ENCODE assay signal across 16 cellular contexts in the genomic region with DNA sequence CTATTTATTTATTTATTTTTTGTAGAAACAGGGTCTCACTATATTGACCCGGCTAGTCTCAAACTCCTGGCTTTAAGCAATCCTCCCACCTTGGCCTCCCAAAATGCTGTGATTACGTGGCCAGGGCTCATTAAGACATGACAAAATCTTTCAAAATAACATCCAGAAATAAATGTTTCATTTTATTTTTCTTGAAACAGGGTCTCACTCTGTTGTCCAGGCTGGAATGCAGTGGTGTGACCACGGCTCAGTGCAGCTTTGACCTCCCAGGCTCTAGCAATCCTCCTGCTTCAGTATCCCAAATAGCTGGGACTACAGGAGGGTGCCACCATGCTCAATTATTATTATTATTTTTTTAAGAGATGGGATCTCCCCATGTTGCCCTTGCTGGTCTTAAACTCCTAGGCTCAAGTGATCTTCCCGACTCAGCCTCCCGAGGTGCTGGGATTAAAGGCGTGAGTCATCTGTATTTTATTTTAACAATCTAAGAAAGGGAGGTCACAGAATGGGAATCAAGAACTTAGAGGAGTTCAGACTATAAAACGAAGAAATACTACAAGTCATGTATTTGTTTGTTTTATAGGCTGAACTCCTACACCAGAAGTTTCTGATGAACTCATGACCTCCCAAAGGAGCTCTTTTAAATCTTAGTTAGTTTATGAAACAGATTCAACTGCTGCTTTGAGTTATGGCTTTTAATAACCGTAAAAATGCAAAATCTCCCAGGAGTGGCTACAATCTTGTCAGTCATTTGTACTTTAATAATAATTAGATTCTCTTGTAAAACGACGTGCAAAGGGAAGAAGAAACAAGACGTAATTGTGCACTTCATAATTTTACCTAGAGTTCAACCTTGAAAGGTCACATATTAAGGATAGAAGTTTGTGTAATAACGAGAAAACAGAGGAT. TPM values are rescaled to one million over a fixed set of nuclear protein-coding genes. Genes with fewer than 3 reads are reported as not detected.
DNase-seq lines count a peak whose midpoint lies in the region; ATAC-seq and TF ChIP-seq lines count a peak whose summit lies in the region.
"Had no signal": no experiment of that assay in that cellular context is flagged by ENCODE, and none has a peak within 500 bp of the region (broad histone marks: within the 10 kb centered on the region; RNA-seq: fewer than 3 reads in every experiment).

No MANE protein-coding gene starts in this region.

- peak overlapping the region; percentile 66 for H2AFZ ChIP-seq in HCT116 (ENCODE audit: low read depth, low read length, poor library complexity, severe bottlenecking)

- no peak for TF ChIP-seq CTCF in HCT116 (IDR thresholded peaks at IDR 0.05 in 2 of 3, conservative IDR thresholded peaks at IDR 0.05 in 1 of 3; ENCODE audit: borderline replicate concordance in 1 of 3, insufficient read depth in 1 of 3, low read depth in 2 of 3, low read length in 2 of 3)
- no peak for TF ChIP-seq CTCF in nephron (IDR thresholded peaks at IDR 0.05; ENCODE audit: unreplicated experiment in 3 of 3)
- TF ChIP-seq CTCF in heart right ventricle (IDR thresholded peaks at IDR 0.05): no peak

- H3K4me1 ChIP-seq in BLaER1: peaks cover 23% of the 10 kb centered on the region
- peaks cover 29 to 35% of the 10 kb centered on the region in 2 experiments; a peak in 3 of 4 replicates for H3K4me1 ChIP-seq in HCT116 (ENCODE audit: control insufficient read depth in 1 of 2, insufficient read depth in 2 of 2, low read length in 2 of 2)
- H3K4me1 ChIP-seq in adipocyte (ENCODE audit: control insufficient read depth, insufficient read depth, low read length): peaks cover 19% of the 10 kb centered on the region
- peaks cover under 1 to 30% (median 25%) of the 10 kb centered on the region in 9 donors for H3K4me1 ChIP-seq in heart right ventricle

- no peak overlapping the region for H3K9ac ChIP-seq in BLaER1
- 0 out of 2 replicates have a peak overlapping the region, but pooled peaks have one; percentile 24 for H3K9ac ChIP-seq in HCT116 (ENCODE audit: low read length)
- H3K9ac ChIP-seq in adipocyte (ENCODE audit: low read length): peak overlapping the region; percentile 96

- no peaks in the 10 kb centered on the region for H3K36me3 ChIP-seq in BLaER1
- H3K36me3 ChIP-seq in HCT116 (ENCODE audit: control insufficient read depth in 1 of 2, insufficient read depth in 2 of 2, low read length in 2 of 2): no peaks in the 10 kb centered on the region
- H3K36me3 ChIP-seq in adipocyte (ENCODE audit: control insufficient read depth, insufficient read depth, low read length, severe bottlenecking): no peaks in the 10 kb centered on the region
- no peaks in the 10 kb centered on the region for H3K36me3 ChIP-seq in heart right ventricle
- H3K36me3 ChIP-seq: upper lobe of left lung had no signal

- intact Hi-C loops in HCT116 (cut with micrococcal nuclease): no loop called here
- intact Hi-C loops in heart right ventricle (cut with DNase I): loop anchor here in 3 of 10 donors (10.0 kb wide), 1 partner anchor 141 kb away; a partner anchor contains a TSS

- H3K4me2 ChIP-seq in BLaER1 (peak overlapping the region; percentile 93), HCT116 (ENCODE audit: low read length) (peak overlapping the region; percentile 92)

- WGBS in heart right ventricle, 2 donors: 90% methylated on average over 12 of the region's 12 CpGs

- TF ChIP-seq POLR2A in HCT116 (IDR thresholded peaks at IDR 0.05; ENCODE audit: borderline replicate concordance, extremely low read depth, insufficient read depth, insufficient read length) (no peak), GM18505 (IDR thresholded peaks at IDR 0.05; ENCODE audit: borderline replicate concordance, extremely low read depth, insufficient read depth, insufficient read length) (no peak)

- H3K27me3 Mint-ChIP-seq in nephron (ENCODE audit: low read depth): no peaks in the 10 kb centered on the region

- CTCF ChIA-PET in HCT116 (lab: Charles Lee): no interaction called here

- POLR2A ChIA-PET in HCT116 (lab: Charles Lee): interaction anchor here (0.6 kb wide), 1 partner anchor 271 kb away, joined by 5 read pairs; no protein-coding TSS in a partner anchor

- DNase-seq in HCT116 (ENCODE audit: low read depth, low spot score) (no peak), adipocyte (ENCODE audit: low read depth) (no peak), ureter (ENCODE audit: low spot score) (no peak), heart right ventricle (no peak)
- DNase-seq: activated CD4-positive, alpha-beta T cell treated with anti-CD3 and anti-CD28 coated beads for 1 hour; MV-4-11; NCI-H524 treated with DMSO at 0.1 percent for 48 hours; retina; SHP77 treated with DMSO at 0.1 percent for 48 hours; upper lobe of left lung had no signal

- peaks cover 19% of the 10 kb centered on the region for H3K9me3 ChIP-seq in BLaER1
- H3K9me3 ChIP-seq in HCT116 (ENCODE audit: control insufficient read depth in 1 of 2, insufficient read depth in 1 of 2, low read depth in 1 of 2, low read length in 2 of 2): peaks cover 0 to 5% of the 10 kb centered on the region in 2 experiments; a peak in 2 of 4 replicates
- H3K9me3 ChIP-seq in adipocyte (ENCODE audit: control insufficient read depth, low read length): no peaks in the 10 kb centered on the region
- peaks cover 0 to 7% (median 0%) of the 10 kb centered on the region in 11 donors for H3K9me3 ChIP-seq in heart right ventricle

- no peak for TF ChIP-seq RAD21 in HCT116 (IDR thresholded peaks at IDR 0.05; ENCODE audit: low read depth)

- no peaks in the 10 kb centered on the region for H3K27me3 ChIP-seq in BLaER1
- H3K27me3 ChIP-seq in HCT116 (ENCODE audit: insufficient read depth, low read length): no peaks in the 10 kb centered on the region
- H3K27me3 ChIP-seq in adipocyte (replicated peaks; ENCODE audit: control insufficient read depth, insufficient read depth, low read length): no peaks in the 10 kb centered on the region
- peaks cover 0 to 29% (median 0%) of the 10 kb centered on the region in 7 donors for H3K27me3 ChIP-seq in heart right ventricle
- H3K27me3 ChIP-seq: upper lobe of left lung had no signal

- RAD21 ChIA-PET in HCT116 (lab: Charles Lee; ENCODE audit: low non-redundant PET in 1 of 2, low total read pairs in 2 of 2, uncharacterized antibody in 2 of 2, unreplicated experiment in 2 of 2): no interaction called here

- H3K4me1 Mint-ChIP-seq in nephron: peaks cover 25% of the 10 kb centered on the region

- H3K27ac ChIP-seq in BLaER1 (no peak overlapping the region), HCT116 (ENCODE audit: low read depth, low read length) (peak overlapping the region; percentile 26; the same call in 1 of the 2 replicates), heart right ventricle (no peak overlapping the region)

- peaks cover 17% of the 10 kb centered on the region for H3K79me2 ChIP-seq in HCT116 (ENCODE audit: insufficient read depth, low read length)

- H3K4me3 Mint-ChIP-seq in nephron: peak overlapping the region; percentile 71 to 99 (median 94)
- H3K4me3 Mint-ChIP-seq: dendritic cell treated with granulocyte-macrophage colony-stimulating factor and Interleukin-4, amounts not matched to agents 40 ng/mL and 50 ng/mL, for 4 days had no signal

- H3K4me3 ChIP-seq in BLaER1 (no peak overlapping the region), HCT116 (replicated peaks in 1 of 2; ENCODE audit: low read depth in 1 of 2, low read length in 2 of 2) (peak overlapping the region in 1 of 2 experiments; percentile 13; a peak in 1 of 4 replicates), adipocyte (ENCODE audit: low read length) (peak overlapping the region; percentile 93), heart right ventricle (no peak overlapping the region)

- H3K27ac Mint-ChIP-seq in nephron: peak overlapping the region; percentile 70 to 98 (median 71)
- H3K27ac Mint-ChIP-seq: CD14-positive monocyte; dendritic cell treated with granulocyte-macrophage colony-stimulating factor and Interleukin-4, amounts not matched to agents 40 ng/mL and 50 ng/mL, for 4 days had no signal

- H3K9me2 ChIP-seq in HCT116 (ENCODE audit: insufficient read depth): no peaks in the 10 kb centered on the region

- peak; percentile 9; the same call in 1 of the 2 replicates for ATAC-seq in HCT116
- no peak for ATAC-seq in heart right ventricle
- no peak for ATAC-seq in GM19463 (IDR thresholded peaks at IDR 0.05; ENCODE audit: unreplicated experiment)
- ATAC-seq in GM18505 (IDR thresholded peaks at IDR 0.05; ENCODE audit: unreplicated experiment): no peak

- peaks cover under 1% of the 10 kb centered on the region for H3K36me3 Mint-ChIP-seq in nephron (ENCODE audit: low read depth)

- no TSS peak for BruUV-seq in HCT116 (replicated peaks; lab: Mats Ljungman, UMichigan)

- H4K20me1 ChIP-seq in BLaER1: peaks cover 5% of the 10 kb centered on the region; the same call in 1 of the 2 replicates
- H4K20me1 ChIP-seq in HCT116 (ENCODE audit: insufficient read depth): no peaks in the 10 kb centered on the region

- peaks cover 12% of the 10 kb centered on the region for H3K9me3 Mint-ChIP-seq in nephron

TF ChIP-seq in HCT116, 20 proteins besides CTCF, POLR2A, EP300 and RAD21:
- TF ChIP-seq, protein P1, sequence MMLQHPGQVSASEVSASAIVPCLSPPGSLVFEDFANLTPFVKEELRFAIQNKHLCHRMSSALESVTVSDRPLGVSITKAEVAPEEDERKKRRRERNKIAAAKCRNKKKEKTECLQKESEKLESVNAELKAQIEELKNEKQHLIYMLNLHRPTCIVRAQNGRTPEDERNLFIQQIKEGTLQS (IDR thresholded peaks at IDR 0.05): no peak
- TF ChIP-seq SIN3A (IDR thresholded peaks at IDR 0.05; ENCODE audit: low read depth): 0 out of 2 replicates have a peak, but pooled peaks have one; percentile 15
- peak; percentile 49; the same call in 1 of the 2 replicates for TF ChIP-seq FOSL1 (IDR thresholded peaks at IDR 0.05; ENCODE audit: low read depth)
- 0 out of 2 replicates have a peak, but pooled peaks have one; percentile 14 for TF ChIP-seq CBX3 (IDR thresholded peaks at IDR 0.05; ENCODE audit: low read depth)
- TF ChIP-seq JUND (IDR thresholded peaks at IDR 0.05): peak; percentile 55
- TF ChIP-seq SP1 (IDR thresholded peaks at IDR 0.05; ENCODE audit: low read depth): peak; percentile 24; the same call in 1 of the 2 replicates

RNA-seq across cellular contexts. Expression of a gene that starts 2.1 kb away (rescaled TPM):
- total RNA-seq in HCT116 (2021; ENCODE audit: unreplicated experiment): 31.3 TPM
- polyA plus RNA-seq in HCT116 (2012): 20.9 and 22.1 TPM in 2 replicates
- total RNA-seq in ureter: 30.7 TPM
- 10 to 100 TPM; 31.1 to 47.5 (median 37.0) TPM for total RNA-seq in heart right ventricle
- polyA plus RNA-seq in heart right ventricle: 10 to 100 TPM; 15.1 to 22.7 TPM

RNA-seq across cellular contexts. Expression of a gene that starts 33.3 kb away (rescaled TPM):
- 7.8 TPM for total RNA-seq in HCT116 (2021; ENCODE audit: unreplicated experiment)
- 2.0 and 3.4 TPM in 2 replicates for polyA plus RNA-seq in HCT116 (2012)
- 15.9 TPM for total RNA-seq in ureter
- 10 to 100 TPM; 18.1 to 42.4 (median 28.0) TPM for total RNA-seq in heart right ventricle
- 10 to 100 TPM; 13.2 to 70.0 TPM for polyA plus RNA-seq in heart right ventricle
